In genomic region chr7:35198370-35199140, GRCh38 we compare ENCODE assay signal across 5 cellular contexts. TPM values are rescaled to one million over a fixed set of nuclear protein-coding genes. Genes with fewer than 3 reads are reported as not detected.
"Had no signal": no experiment of that assay in that cellular context is flagged by ENCODE, and none has a peak within 500 bp of the region (broad histone marks: within the 10 kb centered on the region; RNA-seq: fewer than 3 reads in every experiment).

No MANE protein-coding gene starts in this region.

RNA-seq across cellular contexts. Expression of gene TBX20, which starts 55.3 kb away (rescaled TPM):
- total RNA-seq: activated CD8-positive, alpha-beta T cell treated with anti-CD3 and anti-CD28 coated beads, Interleukin-2, amount 10 ng/mL, durations not matched to agents 7 days and 5 days; ascending aorta; frontal cortex had no signal
- polyA plus RNA-seq: small intestine, thymus had no signal
